Comparison of ENCODE assay signal across 15 cellular contexts in genomic region chr18:22060361-22060760, GRCh38.
DNase-seq lines count a peak whose midpoint lies in the region; ATAC-seq and TF ChIP-seq lines count a peak whose summit lies in the region.
"Had no signal": no experiment of that assay in that cellular context is flagged by ENCODE, and none has a peak within 500 bp of the region (broad histone marks: within the 10 kb centered on the region; RNA-seq: fewer than 3 reads in every experiment).

No MANE protein-coding gene starts in this region.

- H2BK5ac ChIP-seq in mesendoderm (ENCODE audit: low read length) = peak overlapping the region; percentile 95

- no peaks in the 10 kb centered on the region for H3K36me3 ChIP-seq in A673 (ENCODE audit: insufficient read depth, low read length, poor library complexity, severe bottlenecking)
- no peaks in the 10 kb centered on the region for H3K36me3 ChIP-seq in HAP-1 (replicated peaks)
- H3K36me3 ChIP-seq in OCI-LY3 (replicated peaks; ENCODE audit: low read depth, low read length) = no peaks in the 10 kb centered on the region
- H3K36me3 ChIP-seq in mesendoderm (ENCODE audit: control insufficient read depth, insufficient read depth, low read length) = no peaks in the 10 kb centered on the region
- H3K36me3 ChIP-seq: BE2C had no signal

- H3K9me3 ChIP-seq in A673 (ENCODE audit: low read depth, low read length, poor library complexity, severe bottlenecking) (no peaks in the 10 kb centered on the region), HAP-1 (no peaks in the 10 kb centered on the region), OCI-LY3 (ENCODE audit: insufficient read depth, low read length) (no peaks in the 10 kb centered on the region)
- H3K9me3 ChIP-seq: BE2C had no signal

- TF ChIP-seq CTCF in A673 (conservative IDR thresholded peaks at IDR 0.05; ENCODE audit: low read depth, low read length) (no peak), OCI-LY3 (IDR thresholded peaks at IDR 0.05; ENCODE audit: low read depth, low read length) (no peak)

- H3K27me3 ChIP-seq in A673 (replicated peaks; ENCODE audit: insufficient read depth, low read depth, low read length, poor library complexity) (no peaks in the 10 kb centered on the region), HAP-1 (ENCODE audit: low read depth) (peaks cover 24% of the 10 kb centered on the region), OCI-LY3 (ENCODE audit: low read depth, low read length) (no peaks in the 10 kb centered on the region), mesendoderm (ENCODE audit: insufficient read depth, low read length, poor library complexity) (no peaks in the 10 kb centered on the region)
- H3K27me3 ChIP-seq: BE2C had no signal

- peak overlapping the region; percentile 78 for H3K56ac ChIP-seq in mesendoderm (ENCODE audit: low read length)

- ATAC-seq in GM19452 (IDR thresholded peaks at IDR 0.05; ENCODE audit: unreplicated experiment) = no peak
- ATAC-seq in GM18498 (IDR thresholded peaks at IDR 0.05; ENCODE audit: unreplicated experiment) = no peak
- no peak for ATAC-seq in HG03520 (IDR thresholded peaks at IDR 0.05; ENCODE audit: unreplicated experiment)
- ATAC-seq: HCT116 had no signal

- peak overlapping the region; percentile 28 for H2AK5ac ChIP-seq in mesendoderm (ENCODE audit: low read length)

- BruUV-seq in A673 (replicated peaks; lab: Mats Ljungman, UMichigan) = no TSS peak

- H3K27ac ChIP-seq in A673 (ENCODE audit: low read depth, low read length, poor library complexity, severe bottlenecking) (no peak overlapping the region), OCI-LY3 (ENCODE audit: low read length) (no peak overlapping the region), mesendoderm (ENCODE audit: low read depth, low read length) (peak overlapping the region; percentile 71)
- H3K27ac ChIP-seq: C4-2B had no signal

- H3K23ac ChIP-seq in mesendoderm (ENCODE audit: low read length) = no peak overlapping the region

- H3K9ac ChIP-seq in OCI-LY3 (ENCODE audit: low read length) (no peak overlapping the region), mesendoderm (ENCODE audit: low read length) (peak overlapping the region; percentile 63)

- H3K18ac ChIP-seq in mesendoderm (ENCODE audit: low read length) = peak overlapping the region; percentile 64

- H3K79me1 ChIP-seq in mesendoderm (ENCODE audit: low read length) = no peaks in the 10 kb centered on the region

- no peak overlapping the region for H2BK15ac ChIP-seq in mesendoderm (replicated peaks; ENCODE audit: low read depth)

- no peaks in the 10 kb centered on the region for H4K20me1 ChIP-seq in OCI-LY3 (ENCODE audit: insufficient read depth, low read length)

- CTCF ChIA-PET in A673 (lab: Charles Lee) = no interaction called here

- H3K4me2 ChIP-seq in OCI-LY3 (ENCODE audit: low read length) = no peak overlapping the region
- no peak overlapping the region for H3K4me2 ChIP-seq in mesendoderm (ENCODE audit: low read length)

- DNase-seq in A673 (ENCODE audit: low spot score) (peak; percentile 21), HAP-1 (ENCODE audit: low spot score in 2 of 2) (peak; percentile 25 to 93), mesendoderm (peak; percentile 55), SHP77 (lab: John Stamatoyannopoulos, UW) (no peak)
- DNase-seq: BE2C; CD4-positive, alpha-beta memory T cell; DMS153; DMS79 treated with DMSO at 0.1 percent for 48 hours; EL had no signal

- no peak overlapping the region for H4K8ac ChIP-seq in mesendoderm (ENCODE audit: low read depth, low read length)

- WGBS in mesendoderm (ENCODE audit: extremely low coverage, insufficient coverage, low lambda C conversion rate) = no CpG with 5 or more reads among the region's 2 CpGs

- no peak overlapping the region for H3K4ac ChIP-seq in mesendoderm (ENCODE audit: low read depth, low read length)

- no peaks in the 10 kb centered on the region for H3K79me2 ChIP-seq in OCI-LY3 (ENCODE audit: low read length)
- no peaks in the 10 kb centered on the region for H3K79me2 ChIP-seq in mesendoderm (ENCODE audit: control insufficient read depth, insufficient read depth, low read length)

- H2AFZ ChIP-seq in OCI-LY3 (ENCODE audit: low read depth, low read length) = 0 out of 2 replicates have a peak overlapping the region, but pooled peaks have one; percentile 46

- H4K5ac ChIP-seq in mesendoderm (ENCODE audit: low read length) = no peak overlapping the region

- POLR2A ChIA-PET in A673 (lab: Charles Lee; ENCODE audit: low non-redundant PET) = no interaction called here

- in situ Hi-C loops in HAP-1 (cut with MboI; ENCODE audit: low sequenced_read_pairs) = no loop called here

- H3K4me1 ChIP-seq in A673 (ENCODE audit: insufficient read depth, low read length, poor library complexity, severe bottlenecking) (peaks cover 13% of the 10 kb centered on the region), HAP-1 (peaks cover 18% of the 10 kb centered on the region), OCI-LY3 (ENCODE audit: low read length) (no peaks in the 10 kb centered on the region), mesendoderm (ENCODE audit: control insufficient read depth, low read depth, low read length) (peaks cover 7% of the 10 kb centered on the region)
- H3K4me1 ChIP-seq: BE2C had no signal

- intact Hi-C loops in A673 (cut with micrococcal nuclease; ENCODE audit: unreplicated experiment) = no loop called here

- no peak overlapping the region for H2BK120ac ChIP-seq in mesendoderm (ENCODE audit: low read depth, low read length)

- H3K4me3 ChIP-seq in A673 (ENCODE audit: low read depth, low read length, poor library complexity, severe bottlenecking) = no peak overlapping the region
- H3K4me3 ChIP-seq in HAP-1 = no peak overlapping the region
- H3K4me3 ChIP-seq in OCI-LY3 (ENCODE audit: low read length) = no peak overlapping the region
- H3K4me3 ChIP-seq in mesendoderm (ENCODE audit: low read length) = no peak overlapping the region

Comparison
In these comparisons a context has a peak if more than half of its experiments do, and no peak if none do; other contexts are left out.
1. DNase-seq: peak in A673 (single experiment), HAP-1 (2 of 2) and mesendoderm (single experiment); none in SHP77 (0 of 2).